8 cellular contexts compared by ENCODE assay signal in genomic region chr19:7197760-7198696, GRCh38.
DNase-seq lines count a peak whose midpoint lies in the region; ATAC-seq and TF ChIP-seq lines count a peak whose summit lies in the region.

No MANE protein-coding gene starts in this region.

- no peaks in the 10 kb centered on the region for H4K20me1 ChIP-seq in neural cell (ENCODE audit: insufficient read depth)

- H3K27ac ChIP-seq in KOPT-K1 (ENCODE audit: low read depth, low read length, poor library complexity, severe bottlenecking): peak overlapping the region; percentile 53
- no peak overlapping the region for H3K27ac ChIP-seq in RWPE2 (ENCODE audit: poor library complexity, severe bottlenecking)
- peak overlapping the region; percentile 87 for H3K27ac ChIP-seq in neural cell (ENCODE audit: low read length)

- no peaks in the 10 kb centered on the region for H3K36me3 Mint-ChIP-seq in stimulated activated naive CD8-positive, alpha-beta T cell treated with anti-CD3 and anti-CD28 coated beads, Interleukin-15, Interleukin-2, amounts not matched to agents 100 ng/mL and 50 ng/mL, for 24 hours (ENCODE audit: low read depth)

- no peaks in the 10 kb centered on the region for H3K36me3 ChIP-seq in KOPT-K1 (ENCODE audit: insufficient read depth, low read length)
- H3K36me3 ChIP-seq in RWPE2 (ENCODE audit: low read depth): no peaks in the 10 kb centered on the region
- no peaks in the 10 kb centered on the region for H3K36me3 ChIP-seq in neural cell (ENCODE audit: insufficient read depth, low read length)

- H3K4me3 Mint-ChIP-seq in stimulated activated naive CD8-positive, alpha-beta T cell treated with anti-CD3 and anti-CD28 coated beads, Interleukin-15, Interleukin-2, amounts not matched to agents 100 ng/mL and 50 ng/mL, for 24 hours: peak overlapping the region; percentile 83

- H3K9me2 ChIP-seq in neural cell (ENCODE audit: insufficient read depth, low read length): no peaks in the 10 kb centered on the region

- DNase-seq in EL (peak; percentile 92), RWPE2 (ENCODE audit: low spot score) (peak; percentile 81), activated gamma-delta T cell (lab: John Stamatoyannopoulos, UW) (peak; percentile 84), fibroblast of villous mesenchyme (ENCODE audit: low read depth) (peak; percentile 92)

- H3K4me3 ChIP-seq in RWPE2 (ENCODE audit: severe bottlenecking) (peak overlapping the region; percentile 60), fibroblast of villous mesenchyme (ENCODE audit: low read depth, low read length) (peak overlapping the region; percentile 75), neural cell (ENCODE audit: low read length) (peak overlapping the region; percentile 92)

- H3K4me1 Mint-ChIP-seq in stimulated activated naive CD8-positive, alpha-beta T cell treated with anti-CD3 and anti-CD28 coated beads, Interleukin-15, Interleukin-2, amounts not matched to agents 100 ng/mL and 50 ng/mL, for 24 hours (ENCODE audit: low read depth): peaks cover 48% of the 10 kb centered on the region

- H3K27me3 Mint-ChIP-seq in stimulated activated naive CD8-positive, alpha-beta T cell treated with anti-CD3 and anti-CD28 coated beads, Interleukin-15, Interleukin-2, amounts not matched to agents 100 ng/mL and 50 ng/mL, for 24 hours: peaks cover 29% of the 10 kb centered on the region

- no peaks in the 10 kb centered on the region for H3K79me2 ChIP-seq in neural cell (replicated peaks; ENCODE audit: insufficient read depth, low read length)

- H3K27me3 ChIP-seq in RWPE2 (ENCODE audit: insufficient read depth, poor library complexity, severe bottlenecking) (no peaks in the 10 kb centered on the region), neural cell (ENCODE audit: insufficient read depth, low read depth, low read length) (no peaks in the 10 kb centered on the region)

- ATAC-seq in GM21737 (IDR thresholded peaks at IDR 0.05; ENCODE audit: unreplicated experiment) (peak; percentile 79), RWPE2 (ENCODE audit: low read depth) (peak; percentile 84)

- TF ChIP-seq CTCF in RWPE2 (IDR thresholded peaks at IDR 0.05; ENCODE audit: poor library complexity, severe bottlenecking): no peak
- TF ChIP-seq CTCF in fibroblast of villous mesenchyme (IDR thresholded peaks at IDR 0.05; ENCODE audit: insufficient read depth, low read depth, low read length): no peak
- peak; percentile 49 for TF ChIP-seq CTCF in neural cell (IDR thresholded peaks at IDR 0.05; ENCODE audit: poor library complexity, severe bottlenecking)

- peak overlapping the region; percentile 93 for H3K27ac Mint-ChIP-seq in stimulated activated naive CD8-positive, alpha-beta T cell treated with anti-CD3 and anti-CD28 coated beads, Interleukin-15, Interleukin-2, amounts not matched to agents 100 ng/mL and 50 ng/mL, for 24 hours

- peak; percentile 67 for TF ChIP-seq EP300 in neural cell (conservative IDR thresholded peaks at IDR 0.05; ENCODE audit: poor library complexity, severe bottlenecking)

- TF ChIP-seq RAD21 in neural cell (conservative IDR thresholded peaks at IDR 0.05): no peak

- no peaks in the 10 kb centered on the region for H3K9me3 ChIP-seq in KOPT-K1 (ENCODE audit: insufficient read depth, low read length, poor library complexity, severe bottlenecking)
- no peaks in the 10 kb centered on the region for H3K9me3 ChIP-seq in RWPE2 (ENCODE audit: severe bottlenecking)
- no peaks in the 10 kb centered on the region for H3K9me3 ChIP-seq in neural cell (ENCODE audit: low read length)

- H3K9me3 Mint-ChIP-seq in stimulated activated naive CD8-positive, alpha-beta T cell treated with anti-CD3 and anti-CD28 coated beads, Interleukin-15, Interleukin-2, amounts not matched to agents 100 ng/mL and 50 ng/mL, for 24 hours: no peaks in the 10 kb centered on the region

- H3K4me1 ChIP-seq in RWPE2 (ENCODE audit: insufficient read depth, poor library complexity, severe bottlenecking): no peaks in the 10 kb centered on the region

- H3F3A ChIP-seq in neural cell (ENCODE audit: insufficient read depth, low read length, poor library complexity, severe bottlenecking): no peaks in the 10 kb centered on the region

- peak overlapping the region; percentile 74 for H2AFZ ChIP-seq in neural cell (ENCODE audit: low read depth, low read length)

- H3K4me2 ChIP-seq in neural cell (ENCODE audit: low read length): peak overlapping the region; percentile 69

- H3K9ac ChIP-seq in neural cell (ENCODE audit: low read length): peak overlapping the region; percentile 70

TF ChIP-seq in neural cell, 6 proteins besides CTCF, POLR2A, EP300 and RAD21:
- peak; percentile 71 for TF ChIP-seq POLR2AphosphoS5 (IDR thresholded peaks at IDR 0.05)
- TF ChIP-seq SMC3 (conservative IDR thresholded peaks at IDR 0.05; ENCODE audit: poor library complexity): peak; percentile 37
- TF ChIP-seq REST (IDR thresholded peaks at IDR 0.05; ENCODE audit: borderline replicate concordance): peak; percentile 47
- peak; percentile 53 for TF ChIP-seq TAF1 (IDR thresholded peaks at IDR 0.05; ENCODE audit: low read depth)
- TF ChIP-seq MXI1 (conservative IDR thresholded peaks at IDR 0.05; ENCODE audit: poor library complexity, severe bottlenecking): peak; percentile 73
- no peak for TF ChIP-seq EZH2 (IDR thresholded peaks at IDR 0.05; ENCODE audit: borderline replicate concordance, insufficient read depth, low read length, poor library complexity, severe bottlenecking)
